Comparison of ENCODE assay signal across 8 cellular contexts in the genomic region with DNA sequence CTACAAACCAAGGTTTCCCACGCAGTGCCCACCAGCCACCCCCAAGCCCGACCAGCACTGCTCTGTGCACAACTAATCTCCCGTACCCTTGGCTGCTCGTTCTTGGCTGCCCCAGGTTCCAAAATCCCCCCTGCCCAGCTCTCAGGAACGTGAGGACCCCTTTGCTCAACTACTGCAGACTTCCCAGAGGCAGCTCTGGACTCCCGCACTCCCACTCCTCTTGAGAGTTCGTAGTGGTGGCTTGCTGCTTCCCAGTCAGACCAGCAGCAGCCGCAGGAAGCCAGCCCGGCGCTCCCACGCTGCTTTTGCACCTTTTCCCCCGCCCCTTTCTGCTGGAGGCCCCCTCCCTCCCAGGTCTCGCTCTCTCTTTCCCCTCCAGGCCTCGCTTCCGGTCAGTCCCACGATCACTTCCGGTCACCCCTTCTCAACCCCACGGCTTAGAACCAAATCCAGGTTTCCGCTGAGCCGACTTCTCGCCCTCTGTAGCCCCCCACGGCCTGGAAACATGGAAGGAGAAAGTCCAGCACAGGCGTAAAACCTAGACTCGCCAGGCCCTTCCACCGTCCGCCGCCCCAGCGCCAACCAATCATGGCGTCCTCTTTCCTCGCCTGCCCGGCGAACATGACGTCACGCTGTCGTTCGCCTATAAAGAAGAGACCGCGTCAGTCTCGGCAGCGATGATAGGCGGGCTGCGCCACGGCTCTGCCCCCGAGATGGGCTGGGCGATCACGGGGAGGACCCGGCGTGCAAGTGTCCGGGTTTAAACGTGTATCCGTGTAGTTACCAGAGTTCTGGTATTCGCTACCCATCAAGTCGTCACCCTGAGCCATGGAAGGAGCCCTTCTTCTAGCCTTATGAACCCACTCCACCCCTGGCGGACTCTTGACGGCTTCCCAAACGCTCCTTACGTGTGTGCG. TPM values are rescaled to one million over a fixed set of nuclear protein-coding genes. Genes with fewer than 3 reads are reported as not detected.
DNase-seq lines count a peak whose midpoint lies in the region; ATAC-seq, FAIRE-seq and TF ChIP-seq lines count a peak whose summit lies in the region.

A gene with protein sequence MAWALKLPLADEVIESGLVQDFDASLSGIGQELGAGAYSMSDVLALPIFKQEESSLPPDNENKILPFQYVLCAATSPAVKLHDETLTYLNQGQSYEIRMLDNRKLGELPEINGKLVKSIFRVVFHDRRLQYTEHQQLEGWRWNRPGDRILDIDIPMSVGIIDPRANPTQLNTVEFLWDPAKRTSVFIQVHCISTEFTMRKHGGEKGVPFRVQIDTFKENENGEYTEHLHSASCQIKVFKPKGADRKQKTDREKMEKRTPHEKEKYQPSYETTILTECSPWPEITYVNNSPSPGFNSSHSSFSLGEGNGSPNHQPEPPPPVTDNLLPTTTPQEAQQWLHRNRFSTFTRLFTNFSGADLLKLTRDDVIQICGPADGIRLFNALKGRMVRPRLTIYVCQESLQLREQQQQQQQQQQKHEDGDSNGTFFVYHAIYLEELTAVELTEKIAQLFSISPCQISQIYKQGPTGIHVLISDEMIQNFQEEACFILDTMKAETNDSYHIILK (minus strand): TSS at position 621 of the 917 bp plus-strand sequence. CDS start 713 bp downstream, outside the sequence.

- peak within 1 kb of the TSS; percentile 100 for H3K27ac ChIP-seq in HUES48 (ENCODE audit: low read depth, low read length)
- peak within 1 kb of the TSS; percentile 3 for H3K27ac ChIP-seq in OCI-LY7 (ENCODE audit: low read depth, low read length, poor library complexity, severe bottlenecking)
- H3K27ac ChIP-seq in endothelial cell of umbilical vein (ENCODE audit: insufficient read depth, low read depth, low read length) = peak within 1 kb of the TSS; percentile 67

- H3K9ac ChIP-seq in HUES48 (ENCODE audit: low read depth, low read length) (peak within 1 kb of the TSS; percentile 98), endothelial cell of umbilical vein (replicated peaks; ENCODE audit: extremely low read depth, insufficient read depth, low read length) (peak within 1 kb of the TSS; percentile 81)

- peak; percentile 36 for TF ChIP-seq POLR2A in endothelial cell of umbilical vein (IDR thresholded peaks at IDR 0.05; ENCODE audit: low read depth, low read length)

- no peaks in the 10 kb centered on the region for H3K4me1 ChIP-seq in HUES48 (ENCODE audit: control insufficient read depth, insufficient read depth, low read length)
- peaks cover 8% of the 10 kb centered on the region for H3K4me1 ChIP-seq in OCI-LY7 (ENCODE audit: insufficient read depth, low read length, poor library complexity, severe bottlenecking)
- peaks cover 10% of the 10 kb centered on the region for H3K4me1 ChIP-seq in endothelial cell of umbilical vein (ENCODE audit: control insufficient read depth, extremely low read depth, insufficient read depth, low read length)

- H3K4me2 ChIP-seq in OCI-LY7 (ENCODE audit: low read length) (peak within 1 kb of the TSS; percentile 79), endothelial cell of umbilical vein (ENCODE audit: insufficient read depth, low read length) (peak within 1 kb of the TSS; percentile 98)

- peak; percentile 85 for FAIRE-seq in endothelial cell of umbilical vein (lab: Jason Lieb, UNC)

- H3K36me3 ChIP-seq in HUES48 (ENCODE audit: control insufficient read depth, insufficient read depth, low read length) (no peaks in the 10 kb centered on the region), OCI-LY7 (ENCODE audit: insufficient read depth, low read length) (no peaks in the 10 kb centered on the region), endothelial cell of umbilical vein (ENCODE audit: control insufficient read depth in 2 of 2, extremely low read depth in 1 of 2, insufficient read depth in 2 of 2, low read length in 2 of 2) (no peaks in the 10 kb centered on the region)

- POLR2A ChIA-PET in OCI-LY7 (lab: Charles Lee) = interaction anchor here (0.7 to 2.4 kb wide), 3 partner anchors 15 to 1494 kb away, joined by 3 to 8 read pairs (median 7); a partner anchor contains a TSS
- POLR2A ChIA-PET in endothelial cell of umbilical vein (lab: Charles Lee) = interaction anchor here (1.0 to 1.4 kb wide), 3 partner anchors 45 to 73 kb away, joined by 3 to 4 read pairs (median 3); a partner anchor contains a TSS

- no peaks in the 10 kb centered on the region for H3K9me1 ChIP-seq in endothelial cell of umbilical vein (replicated peaks; ENCODE audit: control insufficient read depth, extremely low read depth, insufficient read depth, low read length)

- H3K79me2 ChIP-seq in OCI-LY7 (ENCODE audit: insufficient read depth, low read depth, low read length) (peaks cover 26% of the 10 kb centered on the region; the same call in 1 of the 2 replicates), endothelial cell of umbilical vein (ENCODE audit: control insufficient read depth, insufficient read depth, low read length) (peaks cover 44% of the 10 kb centered on the region)

- CTCF ChIA-PET in Calu3 (lab: Charles Lee) = interaction anchor here (1.2 kb wide), 1 partner anchor 168 kb away, joined by 3 read pairs; no protein-coding TSS in a partner anchor
- CTCF ChIA-PET in OCI-LY7 (lab: Charles Lee; ENCODE audit: unreplicated experiment) = no interaction called here
- CTCF ChIA-PET in endothelial cell of umbilical vein (lab: Charles Lee) = interaction anchor here (1.0 kb wide), 1 partner anchor 168 kb away, joined by 3 read pairs; no protein-coding TSS in a partner anchor

- no peaks in the 10 kb centered on the region for H3K9me3 Mint-ChIP-seq in Calu3 (ENCODE audit: low read depth, unreplicated experiment)

- no peak within 1 kb of the TSS for H3K4me3 Mint-ChIP-seq in Calu3 (ENCODE audit: low read depth, unreplicated experiment)

- ATAC-seq in GM21423 (IDR thresholded peaks at IDR 0.05; ENCODE audit: unreplicated experiment) = peak; percentile 84

- H4K20me1 ChIP-seq in OCI-LY7 (ENCODE audit: insufficient read depth, low read length) = no peaks in the 10 kb centered on the region
- H4K20me1 ChIP-seq in endothelial cell of umbilical vein (replicated peaks; ENCODE audit: control insufficient read depth, extremely low read depth, insufficient read depth, low read length) = no peaks in the 10 kb centered on the region

- intact Hi-C loops in Calu3 (cut with micrococcal nuclease; ENCODE audit: unreplicated experiment) (no loop called here), OCI-LY7 (cut with micrococcal nuclease; ENCODE audit: unreplicated experiment) (loop anchor here (5.0 kb wide), 1 partner anchor 45 kb away; a partner anchor contains a TSS), endothelial cell of umbilical vein (cut with micrococcal nuclease) (loop anchor here (1.0 kb wide), 3 partner anchors 46 to 124 kb away; a partner anchor contains a TSS)

- H3K27ac Mint-ChIP-seq in Calu3 (ENCODE audit: unreplicated experiment) = no peak within 1 kb of the TSS

- no peaks in the 10 kb centered on the region for H3K9me2 ChIP-seq in OCI-LY7 (ENCODE audit: insufficient read depth, low read length)

- no peaks in the 10 kb centered on the region for H3K27me3 Mint-ChIP-seq in Calu3 (ENCODE audit: unreplicated experiment)

- H3K9me3 ChIP-seq in HUES48 (ENCODE audit: control insufficient read depth, insufficient read depth, low read length) (no peaks in the 10 kb centered on the region), OCI-LY7 (ENCODE audit: low read length) (no peaks in the 10 kb centered on the region), endothelial cell of umbilical vein (replicated peaks; ENCODE audit: control insufficient read depth, insufficient read depth, low read length) (no peaks in the 10 kb centered on the region)

- no peaks in the 10 kb centered on the region for H3K4me1 Mint-ChIP-seq in Calu3 (ENCODE audit: low read depth, unreplicated experiment)

- H3K36me3 Mint-ChIP-seq in Calu3 (ENCODE audit: insufficient read depth, unreplicated experiment) = no peaks in the 10 kb centered on the region

- peak within 1 kb of the TSS; percentile 89 for H3K4me3 ChIP-seq in HUES48 (ENCODE audit: low read depth, low read length)
- H3K4me3 ChIP-seq in OCI-LY7 (ENCODE audit: low read depth, low read length, poor library complexity, severe bottlenecking) = peak within 1 kb of the TSS; percentile 80
- H3K4me3 ChIP-seq in endothelial cell of umbilical vein (replicated peaks in 1 of 3; ENCODE audit: insufficient read depth in 1 of 3, low read depth in 1 of 3, low read length in 3 of 3) = peak within 1 kb of the TSS; percentile 61 to 93 (median 80)

- no peak for TF ChIP-seq CTCF in Calu3 (IDR thresholded peaks at IDR 0.05; ENCODE audit: unreplicated experiment)
- no peak for TF ChIP-seq CTCF in OCI-LY7 (conservative IDR thresholded peaks at IDR 0.05; ENCODE audit: low read length)
- TF ChIP-seq CTCF in endothelial cell of umbilical vein (IDR thresholded peaks at IDR 0.05; ENCODE audit: extremely low read depth in 1 of 2, insufficient read depth in 1 of 2, low read depth in 1 of 2, low read length in 2 of 2) = no peak

- H2AFZ ChIP-seq in OCI-LY7 (ENCODE audit: low read length) = peak within 1 kb of the TSS; percentile 82
- H2AFZ ChIP-seq in endothelial cell of umbilical vein (ENCODE audit: low read depth, low read length) = peak within 1 kb of the TSS; percentile 96

- dilution Hi-C loops in endothelial cell of umbilical vein (cut with MboI; ENCODE audit: extremely low pct_ligation_motif_present, low sequenced_read_pairs) = no loop called here

- TSS peak; percentile 94 for BruUV-seq in Calu3 (replicated peaks; lab: Mats Ljungman, UMichigan)
- no TSS peak for BruUV-seq in OCI-LY7 (replicated peaks; lab: Mats Ljungman, UMichigan)
- TSS peak; percentile 56 for BruUV-seq in endothelial cell of umbilical vein (replicated peaks; lab: Mats Ljungman, UMichigan)

- H3K27me3 ChIP-seq in HUES48 (ENCODE audit: control insufficient read depth, insufficient read depth, low read length) (no peaks in the 10 kb centered on the region), endothelial cell of umbilical vein (ENCODE audit: control insufficient read depth in 2 of 2, insufficient read depth in 2 of 2, low read length in 2 of 2) (no peaks in the 10 kb centered on the region)

- peak; percentile 91 for DNase-seq in Calu3
- peak; percentile 82 for DNase-seq in OCI-LY7 (ENCODE audit: low spot score)
- DNase-seq in activated T-cell treated with anti-CD3 and anti-CD28 coated beads for 1 hour (ENCODE audit: low read depth) = peak; percentile 84
- DNase-seq in endothelial cell of umbilical vein (ENCODE audit: low read depth, low spot score) = peak; percentile 97
- peak; percentile 94 for DNase-seq in midbrain (lab: John Stamatoyannopoulos, UW)
- DNase-seq in stimulated activated CD8-positive, alpha-beta memory T cell treated with anti-CD3 and anti-CD28 coated beads, Interleukin-15, amount 100 ng/mL, for 48 hours (ENCODE audit: low read depth in 2 of 2) = peak; percentile 91 to 92

RNA-seq across cellular contexts. Expression of the gene that starts here (rescaled TPM):
- total RNA-seq in Calu3 (2022) (19.3 and 19.6 TPM in 2 replicates), OCI-LY7 (2022) (10.2 and 11.5 TPM in 2 replicates), endothelial cell of umbilical vein (24.9 and 28.6 TPM in 2 replicates)
- 7.1 and 7.2 TPM in 2 replicates for total RNA-seq in OCI-LY7 (2014; rRNA removed; shearing (Covaris generic))
- 7.1 and 10.2 TPM in 2 replicates for polyA plus RNA-seq in endothelial cell of umbilical vein
- polyA plus RNA-seq in endothelial cell of umbilical vein (2011; cell fraction: cytosol; rRNA removed) = 14.5 and 15.9 TPM in 2 replicates
- polyA plus RNA-seq in endothelial cell of umbilical vein (2011; cell fraction: nucleus; rRNA removed) = 15.9 and 19.6 TPM in 2 replicates
- polyA plus RNA-seq in endothelial cell of umbilical vein (2012) = 21.2 and 23.0 TPM in 2 replicates
- 10.6 and 13.1 TPM in 2 replicates for polyA minus RNA-seq in endothelial cell of umbilical vein
- polyA minus RNA-seq in endothelial cell of umbilical vein (2011; cell fraction: cytosol; rRNA and poly(A)+ RNA removed) = 8.3 TPM
- polyA minus RNA-seq in endothelial cell of umbilical vein (2011; cell fraction: nucleus; rRNA and poly(A)+ RNA removed) = 8.0 and 11.6 TPM in 2 replicates

Comparison
In these comparisons a context has a peak if more than half of its experiments do, and no peak if none do; other contexts are left out.
1. Peak in every context shown above with its lines: DNase-seq, ATAC-seq, H3K4me3 ChIP-seq and H3K27ac ChIP-seq.
2. H3K27ac ChIP-seq: peak in every context shown above with its lines; median percentile 100 in HUES48; 67 in endothelial cell of umbilical vein; 3 in OCI-LY7.